Comparison of ENCODE assay signal across 9 cellular contexts in genomic region chr19:2016041-2016807, GRCh38. TPM values are rescaled to one million over a fixed set of nuclear protein-coding genes. Genes with fewer than 3 reads are reported as not detected.
A peak's percentile ranks its signal among the peaks of the same experiment; 100 is the strongest.
DNase-seq lines count a peak whose midpoint lies in the region; ATAC-seq, FAIRE-seq and TF ChIP-seq lines count a peak whose summit lies in the region.
"Had no signal": no experiment of that assay in that cellular context is flagged by ENCODE, and none has a peak within 500 bp of the region (broad histone marks: within the 10 kb centered on the region; RNA-seq: fewer than 3 reads in every experiment).

No MANE protein-coding gene starts in this region.

- H3K79me2 ChIP-seq in OCI-LY1 (ENCODE audit: insufficient read depth, low read length): no peaks in the 10 kb centered on the region

- H3K9ac ChIP-seq in OCI-LY1 (ENCODE audit: low read length) (peak overlapping the region; percentile 65; the same call in 1 of the 2 replicates), neuronal stem cell (ENCODE audit: low read depth, low read length, poor library complexity) (no peak overlapping the region)

- H3K4me3 ChIP-seq in OCI-LY1 (ENCODE audit: low read depth, low read length, poor library complexity, severe bottlenecking) (peak overlapping the region; percentile 68), neuronal stem cell (ENCODE audit: low read length in 2 of 2) (peak overlapping the region in 1 of 2 donors; percentile 37)

- peak overlapping the region; percentile 60 for H2BK15ac ChIP-seq in neuronal stem cell (ENCODE audit: low read length)

- H2AFZ ChIP-seq in OCI-LY1 (ENCODE audit: low read length): no peak overlapping the region
- H2AFZ ChIP-seq in neuronal stem cell (ENCODE audit: low read length): peak overlapping the region; percentile 6

- no peak overlapping the region for H3K14ac ChIP-seq in neuronal stem cell (ENCODE audit: low read length)

- no peak overlapping the region for H3K4ac ChIP-seq in neuronal stem cell (ENCODE audit: low read length)

- H3K36me3 ChIP-seq in OCI-LY1 (ENCODE audit: insufficient read depth, low read length) (no peaks in the 10 kb centered on the region), neuronal stem cell (replicated peaks in 1 of 2; ENCODE audit: control insufficient read depth in 2 of 2, insufficient read depth in 2 of 2, low read length in 2 of 2) (peaks cover 2 to 19% of the 10 kb centered on the region in 2 donors)

- TF ChIP-seq CTCF in OCI-LY1 (IDR thresholded peaks at IDR 0.05; ENCODE audit: low read length) (no peak), foreskin keratinocyte (conservative IDR thresholded peaks at IDR 0.05) (no peak)

- H3K27ac ChIP-seq in OCI-LY1 (ENCODE audit: low read depth, low read length, poor library complexity, severe bottlenecking) (no peak overlapping the region), foreskin keratinocyte (no peak overlapping the region), neuronal stem cell (replicated peaks; ENCODE audit: low read length) (peak overlapping the region; percentile 59)

- H4K20me1 ChIP-seq in OCI-LY1 (ENCODE audit: insufficient read depth, low read length): no peaks in the 10 kb centered on the region

- H2BK5ac ChIP-seq in neuronal stem cell (ENCODE audit: low read length): no peak overlapping the region

- H3K27me3 ChIP-seq in OCI-LY1 (ENCODE audit: insufficient read depth, low read length) (no peaks in the 10 kb centered on the region), foreskin keratinocyte (no peaks in the 10 kb centered on the region), neuronal stem cell (ENCODE audit: control insufficient read depth in 3 of 3, insufficient read depth in 3 of 3, low read depth in 1 of 3, low read length in 3 of 3) (no peaks in the 10 kb centered on the region)

- peak; percentile 74 for DNase-seq in CMK (ENCODE audit: low read depth)
- peak; percentile 85 for DNase-seq in HTR-8/SVneo (ENCODE audit: insufficient read length, low spot score)
- DNase-seq in activated naive CD4-positive, alpha-beta T cell treated with Interleukin-2 at 50 U/mL for 16 hours: peak; percentile 56
- DNase-seq in foreskin keratinocyte: peak; percentile 44 to 58
- DNase-seq in neuronal stem cell (ENCODE audit: low spot score): peak; percentile 45
- peak; percentile 74 for DNase-seq in urothelium cell line (ENCODE audit: low spot score)

- H3K4me2 ChIP-seq in OCI-LY1 (ENCODE audit: low read length) (peak overlapping the region; percentile 78), neuronal stem cell (ENCODE audit: insufficient read depth, low read length, poor library complexity, severe bottlenecking) (no peak overlapping the region)

- ATAC-seq in foreskin keratinocyte: peak; percentile 38
- no peak for ATAC-seq in GM21786 (IDR thresholded peaks at IDR 0.05; ENCODE audit: unreplicated experiment)

- no peaks in the 10 kb centered on the region for H3K9me3 ChIP-seq in OCI-LY1 (ENCODE audit: low read length)
- no peaks in the 10 kb centered on the region for H3K9me3 ChIP-seq in neuronal stem cell (replicated peaks in 1 of 2; ENCODE audit: control insufficient read depth in 2 of 2, insufficient read depth in 1 of 2, low read depth in 1 of 2, low read length in 2 of 2)

- no peak overlapping the region for H2BK120ac ChIP-seq in neuronal stem cell (ENCODE audit: low read depth, low read length)

- H3K79me1 ChIP-seq in neuronal stem cell (ENCODE audit: low read depth, low read length): peaks cover 23% of the 10 kb centered on the region

- no peaks in the 10 kb centered on the region for H3F3A ChIP-seq in OCI-LY1 (ENCODE audit: insufficient read depth, low read length)

- H4K8ac ChIP-seq in neuronal stem cell (ENCODE audit: low read depth, low read length): no peak overlapping the region

- no CpG with 5 or more reads among the region's 23 CpGs for WGBS in neuronal stem cell (ENCODE audit: extremely low coverage in 2 of 2, insufficient read length in 2 of 2, insufficient replicate concordance in 1 of 2), 2 donors

- peak overlapping the region; percentile 95 for H2BK12ac ChIP-seq in neuronal stem cell (ENCODE audit: low read length)

- H3K4me1 ChIP-seq in OCI-LY1 (ENCODE audit: insufficient read depth, low read length, severe bottlenecking) (peaks cover 14% of the 10 kb centered on the region), foreskin keratinocyte (no peaks in the 10 kb centered on the region), neuronal stem cell (ENCODE audit: control insufficient read depth in 2 of 2, insufficient read depth in 1 of 2, low read depth in 1 of 2, low read length in 2 of 2) (peaks cover 3 to 15% of the 10 kb centered on the region in 2 donors)

- no peak overlapping the region for H3K23ac ChIP-seq in neuronal stem cell (ENCODE audit: low read depth, low read length, poor library complexity)

- no peak for FAIRE-seq in HTR-8/SVneo (lab: Jason Lieb, UNC)
- FAIRE-seq in urothelium cell line (lab: Jason Lieb, UNC): no peak
- FAIRE-seq: TTC549 had no signal

- H3K18ac ChIP-seq in neuronal stem cell (ENCODE audit: low read length): peak overlapping the region; percentile 78

- H4K91ac ChIP-seq in neuronal stem cell (ENCODE audit: low read depth, low read length, poor library complexity): no peak overlapping the region

- no peaks in the 10 kb centered on the region for H3K9me2 ChIP-seq in OCI-LY1 (ENCODE audit: low read depth, low read length)

- peak overlapping the region; percentile 77 for H2AK5ac ChIP-seq in neuronal stem cell (ENCODE audit: low read depth, low read length)

RNA-seq across cellular contexts. Expression of gene BTBD2, which starts 0.7 kb away (rescaled TPM):
- total RNA-seq in foreskin keratinocyte: 51.2 and 51.7 TPM in 2 replicates
- polyA plus RNA-seq in foreskin keratinocyte: 49.5 and 51.4 TPM in 2 replicates
- polyA plus RNA-seq in neuronal stem cell (2013, experiment 1 of 2): 148 TPM
- polyA plus RNA-seq in neuronal stem cell (2013, experiment 2 of 2): 141 TPM

RNA-seq across cellular contexts. Expression of gene MKNK2, which starts 34.8 kb away (rescaled TPM):
- total RNA-seq in foreskin keratinocyte: 65.6 and 69.4 TPM in 2 replicates
- polyA plus RNA-seq in foreskin keratinocyte: 45.3 and 58.3 TPM in 2 replicates
- 138 TPM for polyA plus RNA-seq in neuronal stem cell (2013, experiment 1 of 2)
- 146 TPM for polyA plus RNA-seq in neuronal stem cell (2013, experiment 2 of 2)
